15 cellular contexts compared by ENCODE assay signal in the genomic region with DNA sequence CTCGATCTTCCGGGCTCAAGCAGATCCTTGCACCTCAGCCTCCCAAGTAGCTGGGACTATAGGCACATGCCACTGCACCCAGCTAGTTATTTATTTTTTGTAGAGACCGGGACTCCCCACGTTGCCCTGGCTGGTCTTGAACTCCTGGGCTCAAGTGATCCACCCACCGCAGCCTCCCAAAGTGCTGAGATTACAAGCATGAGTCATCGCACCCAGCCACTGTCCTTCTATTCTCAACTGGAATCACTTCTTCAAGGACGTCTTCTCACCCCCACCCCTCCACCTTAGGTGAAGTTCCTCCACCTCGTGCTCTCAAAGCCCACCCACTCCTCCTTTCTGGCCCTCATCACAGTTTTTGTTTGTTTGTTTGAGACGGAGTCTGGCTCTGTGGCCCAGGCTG. TPM values are rescaled to one million over a fixed set of nuclear protein-coding genes. Genes with fewer than 3 reads are reported as not detected.
A peak's percentile ranks its signal among the peaks of the same experiment; 100 is the strongest.
DNase-seq lines count a peak whose midpoint lies in the region; ATAC-seq and TF ChIP-seq lines count a peak whose summit lies in the region.
"Had no signal": no experiment of that assay in that cellular context is flagged by ENCODE, and none has a peak within 500 bp of the region (broad histone marks: within the 10 kb centered on the region; RNA-seq: fewer than 3 reads in every experiment).

No MANE protein-coding gene starts in this region.

- POLR2A ChIA-PET in CD4-positive, alpha-beta memory T cell (lab: Charles Lee; ENCODE audit: partially characterized antibody) = no interaction called here
- POLR2A ChIA-PET in activated CD8-positive, alpha-beta T cell treated with anti-CD3 and anti-CD28 coated beads for 36 hours (lab: Charles Lee) = interaction anchor here (0.6 kb wide), 1 partner anchor 8 kb away, joined by 3 read pairs; no protein-coding TSS in a partner anchor

- no peak overlapping the region for H3K4me3 Mint-ChIP-seq in activated T-cell treated with anti-CD3 and anti-CD28 coated beads, Interleukin-2, amount 50 U/mL, for 24 hours
- no peak overlapping the region for H3K4me3 Mint-ChIP-seq in activated T-cell treated with anti-CD3 and anti-CD28 coated beads, Interleukin-2, amount 50 U/mL, for 4 hours
- no peak overlapping the region for H3K4me3 Mint-ChIP-seq in CD4-positive, alpha-beta memory T cell
- no peak overlapping the region for H3K4me3 Mint-ChIP-seq in activated CD8-positive, alpha-beta T cell treated with anti-CD3 and anti-CD28 coated beads for 36 hours
- H3K4me3 Mint-ChIP-seq in progenitor cell of endocrine pancreas (ENCODE audit: low read depth) = no peak overlapping the region
- H3K4me3 Mint-ChIP-seq in nephron progenitor cell = no peak overlapping the region
- H3K4me3 Mint-ChIP-seq: B cell; CD4-positive, alpha-beta T cell; GM23338 had no signal

- intact Hi-C loops in CD4-positive, alpha-beta memory T cell (cut with micrococcal nuclease) = no loop called here
- intact Hi-C loops in activated CD8-positive, alpha-beta T cell treated with anti-CD3 and anti-CD28 coated beads for 36 hours (cut with micrococcal nuclease) = no loop called here

- no peaks in the 10 kb centered on the region for H3K9me3 Mint-ChIP-seq in activated T-cell treated with anti-CD3 and anti-CD28 coated beads, Interleukin-2, amount 50 U/mL, for 24 hours
- H3K9me3 Mint-ChIP-seq in activated T-cell treated with anti-CD3 and anti-CD28 coated beads, Interleukin-2, amount 50 U/mL, for 4 hours = no peaks in the 10 kb centered on the region
- H3K9me3 Mint-ChIP-seq in CD4-positive, alpha-beta memory T cell = peaks cover 0 to 4% (median 0%) of the 10 kb centered on the region in 8 donors
- H3K9me3 Mint-ChIP-seq in activated CD8-positive, alpha-beta T cell treated with anti-CD3 and anti-CD28 coated beads for 36 hours = no peaks in the 10 kb centered on the region
- H3K9me3 Mint-ChIP-seq in progenitor cell of endocrine pancreas (ENCODE audit: low read depth) (no peaks in the 10 kb centered on the region), nephron progenitor cell (no peaks in the 10 kb centered on the region)
- H3K9me3 Mint-ChIP-seq: CD4-positive, alpha-beta T cell; GM23338 had no signal

- H3K27ac Mint-ChIP-seq in activated T-cell treated with anti-CD3 and anti-CD28 coated beads, Interleukin-2, amount 50 U/mL, for 24 hours = peak overlapping the region; percentile 47
- H3K27ac Mint-ChIP-seq in CD4-positive, alpha-beta memory T cell = peak overlapping the region in 4 of 7 donors; percentile 36 to 77 (median 56)
- H3K27ac Mint-ChIP-seq in activated CD8-positive, alpha-beta T cell treated with anti-CD3 and anti-CD28 coated beads for 36 hours = peak overlapping the region; percentile 33
- H3K27ac Mint-ChIP-seq in progenitor cell of endocrine pancreas (peak overlapping the region; percentile 8), nephron progenitor cell (no peak overlapping the region)
- H3K27ac Mint-ChIP-seq: B cell; CD4-positive, alpha-beta T cell; GM23338 had no signal

- H3K4me1 Mint-ChIP-seq in activated T-cell treated with anti-CD3 and anti-CD28 coated beads, Interleukin-2, amount 50 U/mL, for 24 hours (ENCODE audit: low read depth) = peaks cover 38% of the 10 kb centered on the region
- peaks cover 9% of the 10 kb centered on the region for H3K4me1 Mint-ChIP-seq in activated T-cell treated with anti-CD3 and anti-CD28 coated beads, Interleukin-2, amount 50 U/mL, for 4 hours (ENCODE audit: low read depth)
- peaks cover 0 to 3% (median 0%) of the 10 kb centered on the region in 4 donors for H3K4me1 Mint-ChIP-seq in CD4-positive, alpha-beta memory T cell
- peaks cover 23% of the 10 kb centered on the region for H3K4me1 Mint-ChIP-seq in activated CD8-positive, alpha-beta T cell treated with anti-CD3 and anti-CD28 coated beads for 36 hours (ENCODE audit: low read depth)
- peaks cover 2% of the 10 kb centered on the region for H3K4me1 Mint-ChIP-seq in progenitor cell of endocrine pancreas (ENCODE audit: low read depth)
- H3K4me1 Mint-ChIP-seq in nephron progenitor cell = no peaks in the 10 kb centered on the region

- H3K27me3 Mint-ChIP-seq in activated T-cell treated with anti-CD3 and anti-CD28 coated beads, Interleukin-2, amount 50 U/mL, for 24 hours = no peaks in the 10 kb centered on the region
- H3K27me3 Mint-ChIP-seq in activated T-cell treated with anti-CD3 and anti-CD28 coated beads, Interleukin-2, amount 50 U/mL, for 4 hours (ENCODE audit: low read depth) = peaks cover 8% of the 10 kb centered on the region
- peaks cover 5 to 6% of the 10 kb centered on the region in 2 donors for H3K27me3 Mint-ChIP-seq in CD4-positive, alpha-beta memory T cell
- no peaks in the 10 kb centered on the region for H3K27me3 Mint-ChIP-seq in activated CD8-positive, alpha-beta T cell treated with anti-CD3 and anti-CD28 coated beads for 36 hours
- H3K27me3 Mint-ChIP-seq in progenitor cell of endocrine pancreas (no peaks in the 10 kb centered on the region), nephron progenitor cell (ENCODE audit: low read depth, poor library complexity) (peaks cover 20% of the 10 kb centered on the region)
- H3K27me3 Mint-ChIP-seq: B cell; CD4-positive, alpha-beta T cell had no signal

- no peaks in the 10 kb centered on the region for H3K36me3 Mint-ChIP-seq in activated T-cell treated with anti-CD3 and anti-CD28 coated beads, Interleukin-2, amount 50 U/mL, for 24 hours (ENCODE audit: low read depth)
- no peaks in the 10 kb centered on the region for H3K36me3 Mint-ChIP-seq in activated T-cell treated with anti-CD3 and anti-CD28 coated beads, Interleukin-2, amount 50 U/mL, for 4 hours (ENCODE audit: insufficient read depth)
- no peaks in the 10 kb centered on the region for H3K36me3 Mint-ChIP-seq in CD4-positive, alpha-beta memory T cell
- no peaks in the 10 kb centered on the region for H3K36me3 Mint-ChIP-seq in activated CD8-positive, alpha-beta T cell treated with anti-CD3 and anti-CD28 coated beads for 36 hours (ENCODE audit: low read depth)
- H3K36me3 Mint-ChIP-seq in progenitor cell of endocrine pancreas (ENCODE audit: insufficient read depth) = no peaks in the 10 kb centered on the region
- H3K36me3 Mint-ChIP-seq in nephron progenitor cell (ENCODE audit: low read depth) = no peaks in the 10 kb centered on the region

- no peak for DNase-seq in activated T-cell treated with anti-CD3 and anti-CD28 coated beads, Interleukin-2, amount 50 U/mL, for 24 hours
- no peak for DNase-seq in activated T-cell treated with anti-CD3 and anti-CD28 coated beads, Interleukin-2, amount 50 U/mL, for 4 hours
- no peak for DNase-seq in CD4-positive, alpha-beta memory T cell
- no peak for DNase-seq in activated CD8-positive, alpha-beta T cell treated with anti-CD3 and anti-CD28 coated beads for 36 hours
- no peak for DNase-seq in progenitor cell of endocrine pancreas (ENCODE audit: low spot score, unreplicated experiment)
- no peak for DNase-seq in NCI-H774 (lab: John Stamatoyannopoulos, UW)
- DNase-seq in nephron progenitor cell = no peak
- DNase-seq: C1 segment of cervical spinal cord; CD4-positive, alpha-beta T cell; DMS79; EL; H7 had no signal

- no peaks in the 10 kb centered on the region for H3K4me1 ChIP-seq in CD4-positive, alpha-beta memory T cell (ENCODE audit: insufficient read depth, low read length)

- CTCF ChIA-PET in CD4-positive, alpha-beta memory T cell (lab: Charles Lee; ENCODE audit: partially characterized antibody) = no interaction called here
- CTCF ChIA-PET in activated CD8-positive, alpha-beta T cell treated with anti-CD3 and anti-CD28 coated beads for 36 hours (lab: Charles Lee) = interaction anchor here (1.3 to 1.6 kb wide), 3 partner anchors 11 to 22 kb away, joined by 3 to 6 read pairs (median 3); no protein-coding TSS in a partner anchor

- TF ChIP-seq CTCF in activated CD8-positive, alpha-beta T cell treated with anti-CD3 and anti-CD28 coated beads for 36 hours (IDR thresholded peaks at IDR 0.05) = no peak
- no peak for TF ChIP-seq CTCF in progenitor cell of endocrine pancreas (IDR thresholded peaks at IDR 0.05; ENCODE audit: unreplicated experiment)
- TF ChIP-seq CTCF in nephron progenitor cell (IDR thresholded peaks at IDR 0.05) = no peak

- H3K36me3 ChIP-seq in CD4-positive, alpha-beta memory T cell (ENCODE audit: insufficient read depth, low read length) = no peaks in the 10 kb centered on the region

- H3K27me3 ChIP-seq in CD4-positive, alpha-beta memory T cell (ENCODE audit: insufficient read depth, low read length) = no peaks in the 10 kb centered on the region

- ATAC-seq in activated T-cell treated with anti-CD3 and anti-CD28 coated beads, Interleukin-2, amount 50 U/mL, for 4 hours = no peak
- ATAC-seq in activated CD8-positive, alpha-beta T cell treated with anti-CD3 and anti-CD28 coated beads for 36 hours = no peak
- no peak for ATAC-seq in HG02852 (IDR thresholded peaks at IDR 0.05; ENCODE audit: unreplicated experiment)
- ATAC-seq: GM23338 had no signal

- H3K9me3 ChIP-seq in CD4-positive, alpha-beta memory T cell (ENCODE audit: control insufficient read depth in 1 of 2, low read length in 2 of 2) = no peaks in the 10 kb centered on the region

- no peak overlapping the region for H3K4me3 ChIP-seq in CD4-positive, alpha-beta memory T cell (ENCODE audit: low read length in 2 of 2)
- H3K4me3 ChIP-seq: GM23338 had no signal

- H3K27ac ChIP-seq in CD4-positive, alpha-beta memory T cell (ENCODE audit: low read depth, low read length) = no peak overlapping the region

RNA-seq across cellular contexts. Expression of a gene that starts 54.0 kb away (rescaled TPM):
- 10 to 100 TPM; 75.5 to 92.2 (median 78.1) TPM for total RNA-seq in activated T-cell treated with anti-CD3 and anti-CD28 coated beads, Interleukin-2, amount 50 U/mL, for 4 hours
- total RNA-seq in CD4-positive, alpha-beta memory T cell = 10 to 100 TPM; 26.5 to 28.0 TPM
- polyA plus RNA-seq in CD4-positive, alpha-beta memory T cell = 10 to 100 TPM in 1 of 2 donors, 1 to 10 TPM in 1; 3.8 to 12.3 TPM
- total RNA-seq in activated CD8-positive, alpha-beta T cell treated with anti-CD3 and anti-CD28 coated beads for 36 hours = 10 to 100 TPM; 84.7 to 85.3 TPM
- 11.9 and 12.3 TPM in 2 replicates for total RNA-seq in progenitor cell of endocrine pancreas
